In genomic region chr18:74497308-74497640, GRCh38 we compare ENCODE assay signal across 8 cellular contexts. TPM values are rescaled to one million over a fixed set of nuclear protein-coding genes. Genes with fewer than 3 reads are reported as not detected.
DNase-seq lines count a peak whose midpoint lies in the region; ATAC-seq and TF ChIP-seq lines count a peak whose summit lies in the region.

No MANE protein-coding gene starts in this region.

- H3K79me1 ChIP-seq in IMR-90 (ENCODE audit: low read depth in 1 of 2, low read length in 2 of 2), result peaks cover 16 to 27% of the 10 kb centered on the region in 2 experiments

- in situ Hi-C loops in IMR-90 (cut with MboI; ENCODE audit: low sequenced_read_pairs), result no loop called here

- H2BK15ac ChIP-seq in IMR-90 (ENCODE audit: low read depth, low read length), result no peak overlapping the region

- no peak overlapping the region for H3K56ac ChIP-seq in IMR-90 (ENCODE audit: extremely low read depth, insufficient read depth, low read length)

- H3K9me3 ChIP-seq in IMR-90 (ENCODE audit: control insufficient read depth, insufficient read depth, low read length), result peaks cover under 1% of the 10 kb centered on the region; the same call in 1 of the 2 replicates
- H3K9me3 ChIP-seq in breast epithelium, result no peaks in the 10 kb centered on the region
- H3K9me3 ChIP-seq in muscle layer of duodenum (ENCODE audit: control insufficient read depth in 1 of 2, low read length in 2 of 2), result no peaks in the 10 kb centered on the region

- H3K9me1 ChIP-seq in IMR-90 (ENCODE audit: insufficient read depth, low read length), result peaks cover 4% of the 10 kb centered on the region; the same call in 1 of the 2 replicates

- no TSS peak for BruUV-seq in IMR-90 (replicated peaks; lab: Mats Ljungman, UMichigan)

- H3K4me3 ChIP-seq in AG09309 (ENCODE audit: control insufficient read depth, low read depth, low read length) (peak overlapping the region; percentile 81), IMR-90 (ENCODE audit: insufficient read depth, low read depth, low read length) (no peak overlapping the region), breast epithelium (peak overlapping the region; percentile 78 to 92 (median 89)), muscle layer of duodenum (ENCODE audit: low read depth in 1 of 2, low read length in 2 of 2) (peak overlapping the region; percentile 89 to 90)

- intact Hi-C loops in IMR-90 (cut with micrococcal nuclease), result loop anchor here (2.0 to 5.0 kb wide), 3 partner anchors 55 to 1850 kb away; no protein-coding TSS in a partner anchor
- intact Hi-C loops in breast epithelium (cut with DNase I; ENCODE audit: low total_unique reads), result no loop called here

- H4K8ac ChIP-seq in IMR-90 (ENCODE audit: low read depth in 2 of 2, low read length in 2 of 2), result peak overlapping the region; percentile 49 to 72; a peak in 3 of 4 replicates

- ATAC-seq in IMR-90 (ENCODE audit: low read depth) (no peak), HG02973 (IDR thresholded peaks at IDR 0.05; ENCODE audit: unreplicated experiment) (no peak), HG02840 (IDR thresholded peaks at IDR 0.05; ENCODE audit: low FRiP score, unreplicated experiment) (no peak)

- H3K27me3 ChIP-seq in IMR-90 (ENCODE audit: control insufficient read depth, insufficient read depth, low read length), result peaks cover 2% of the 10 kb centered on the region; the same call in 1 of the 2 replicates
- H3K27me3 ChIP-seq in breast epithelium, result no peaks in the 10 kb centered on the region
- H3K27me3 ChIP-seq in muscle layer of duodenum (ENCODE audit: low read depth, low read length), result no peaks in the 10 kb centered on the region

- TF ChIP-seq RAD21 in IMR-90 (IDR thresholded peaks at IDR 0.05; ENCODE audit: low read length), result no peak

- H3K27ac ChIP-seq in IMR-90 (ENCODE audit: insufficient read depth, low read length), result no peak overlapping the region
- H3K27ac ChIP-seq in breast epithelium, result peak overlapping the region; percentile 97 to 98
- H3K27ac ChIP-seq in muscle layer of duodenum (ENCODE audit: low read length), result peak overlapping the region; percentile 90

- H3K4me1 ChIP-seq in IMR-90 (ENCODE audit: control insufficient read depth, insufficient read depth, low read length) (peaks cover 5% of the 10 kb centered on the region; the same call in 1 of the 2 replicates), breast epithelium (no peaks in the 10 kb centered on the region), muscle layer of duodenum (ENCODE audit: control insufficient read depth in 1 of 2, insufficient read depth in 2 of 2, low read length in 2 of 2) (peaks cover 17 to 19% of the 10 kb centered on the region in 2 donors)

- no peak overlapping the region for H2AFZ ChIP-seq in IMR-90 (replicated peaks; ENCODE audit: low read length, poor library complexity)

- H2AK5ac ChIP-seq in IMR-90 (ENCODE audit: low read depth, low read length), result 0 out of 2 replicates have a peak overlapping the region, but pooled peaks have one; percentile 16

- H4K91ac ChIP-seq in IMR-90 (ENCODE audit: insufficient read depth, low read depth, low read length), result no peak overlapping the region

- H4K20me1 ChIP-seq in IMR-90 (ENCODE audit: insufficient read depth, low read length), result no peaks in the 10 kb centered on the region

- dilution Hi-C loops in IMR-90 (cut with HindIII; ENCODE audit: low sequenced_read_pairs, unreplicated experiment), result no loop called here

- CTCF ChIA-PET in IMR-90 (lab: Yijun Ruan, JAX), result no interaction called here

- H2BK120ac ChIP-seq in IMR-90 (ENCODE audit: low read depth, low read length), result no peak overlapping the region

- peak overlapping the region; percentile 88 for H3K4me2 ChIP-seq in IMR-90 (ENCODE audit: low read depth, low read length)

- DNase-seq in AG09309 (ENCODE audit: low read depth) (no peak), IMR-90 (no peak), breast epithelium (ENCODE audit: low spot score in 2 of 2) (no peak), CD1c-positive myeloid dendritic cell (ENCODE audit: extremely low spot score) (no peak), COR-L47 (lab: John Stamatoyannopoulos, UW) (no peak)

- 80% methylated on average over 1 of the region's 7 CpGs; no CpG with 5 or more reads in 1 of the 2 experiments for WGBS in IMR-90 (ENCODE audit: extremely low coverage in 2 of 2, insufficient read length in 1 of 2), 2 experiments

- H3K18ac ChIP-seq in IMR-90 (ENCODE audit: low read depth, low read length), result no peak overlapping the region

- no peak overlapping the region for H3K14ac ChIP-seq in IMR-90 (replicated peaks; ENCODE audit: low read depth, low read length)

- no peak overlapping the region for H2BK20ac ChIP-seq in IMR-90 (ENCODE audit: low read depth, low read length)

- H2AK9ac ChIP-seq in IMR-90 (replicated peaks; ENCODE audit: low read depth, low read length, poor library complexity), result no peak overlapping the region

- H3K23ac ChIP-seq in IMR-90 (ENCODE audit: low read depth, low read length), result no peak overlapping the region

- no peak for TF ChIP-seq POLR2A in IMR-90 (IDR thresholded peaks at IDR 0.05; ENCODE audit: low read depth, low read length)
- no peak for TF ChIP-seq POLR2A in breast epithelium (IDR thresholded peaks at IDR 0.05)

- no peak overlapping the region for H3K4ac ChIP-seq in IMR-90 (ENCODE audit: low read depth, low read length)

- no peak overlapping the region for H2BK5ac ChIP-seq in IMR-90 (ENCODE audit: low read depth, low read length, poor library complexity, severe bottlenecking)

- H3K36me3 ChIP-seq in IMR-90 (ENCODE audit: control insufficient read depth, insufficient read depth, low read length) (peaks cover 10% of the 10 kb centered on the region), breast epithelium (no peaks in the 10 kb centered on the region), muscle layer of duodenum (ENCODE audit: control insufficient read depth in 1 of 2, insufficient read depth in 2 of 2, low read length in 2 of 2) (peaks cover 12 to 19% of the 10 kb centered on the region in 2 donors)

- TF ChIP-seq CTCF in AG09309 (IDR thresholded peaks at IDR 0.05; ENCODE audit: control insufficient read depth, insufficient read depth, low read depth, low read length, missing control alignments) (no peak), IMR-90 (conservative IDR thresholded peaks at IDR 0.05; ENCODE audit: low read depth, low read length) (no peak), breast epithelium (IDR thresholded peaks at IDR 0.05) (no peak)

- peak overlapping the region; percentile 60; the same call in 1 of the 2 replicates for H3K9ac ChIP-seq in IMR-90 (ENCODE audit: low read depth, low read length)

- POLR2A ChIA-PET in IMR-90 (lab: Charles Lee; ENCODE audit: unreplicated experiment), result no interaction called here

- H4K5ac ChIP-seq in IMR-90 (ENCODE audit: low read depth, low read length), result no peak overlapping the region

TF ChIP-seq in IMR-90, 13 proteins besides CTCF, POLR2A, EP300 and RAD21:
- TF ChIP-seq CEBPB (IDR thresholded peaks at IDR 0.05; ENCODE audit: low read depth, low read length), result no peak
- no peak for TF ChIP-seq MXI1 (IDR thresholded peaks at IDR 0.05; ENCODE audit: borderline replicate concordance, low read depth, low read length)
- no peak for TF ChIP-seq NFE2L2 (IDR thresholded peaks at IDR 0.05; ENCODE audit: low read depth, low read length)
- no peak for TF ChIP-seq CHD1 (IDR thresholded peaks at IDR 0.05; ENCODE audit: low read depth, low read length)
- TF ChIP-seq ELK1 (IDR thresholded peaks at IDR 0.05; ENCODE audit: borderline replicate concordance, low read depth, low read length), result no peak
- no peak for TF ChIP-seq MAFK (IDR thresholded peaks at IDR 0.05; ENCODE audit: low read depth, low read length)
- TF ChIP-seq FOS (IDR thresholded peaks at IDR 0.05; ENCODE audit: low read depth, low read length), result no peak
- no peak for TF ChIP-seq SMC3 (IDR thresholded peaks at IDR 0.05; ENCODE audit: low read depth, low read length)
- no peak for TF ChIP-seq BHLHE40 (IDR thresholded peaks at IDR 0.05; ENCODE audit: low read depth, low read length)
- no peak for TF ChIP-seq RFX5 (IDR thresholded peaks at IDR 0.05; ENCODE audit: low read depth, low read length)
- TF ChIP-seq MAZ (IDR thresholded peaks at IDR 0.05; ENCODE audit: borderline replicate concordance, low read depth, low read length), result no peak
- no peak for TF ChIP-seq RCOR1 (IDR thresholded peaks at IDR 0.05; ENCODE audit: insufficient replicate concordance, low read length)
- TF ChIP-seq USF2 (IDR thresholded peaks at IDR 0.05; ENCODE audit: low read depth, low read length), result no peak

RNA-seq across cellular contexts. Expression of gene CNDP2, which starts 1.1 kb away (rescaled TPM):
- 52.0 and 52.2 TPM in 2 replicates for total RNA-seq in IMR-90 (2012; rRNA removed)
- 59.7 and 67.9 TPM in 2 replicates for polyA plus RNA-seq in IMR-90 (2012; rRNA removed)
- polyA plus RNA-seq in IMR-90 (2012; cell fraction: cytosol; rRNA removed), result 32.4 and 58.7 TPM in 2 replicates
- polyA plus RNA-seq in IMR-90 (2012; cell fraction: nucleus; rRNA removed; ENCODE audit: low replicate concordance), result 30.9 and 48.2 TPM in 2 replicates
- 100 to 1,000 TPM in 1 of 3 donors, 10 to 100 TPM in 2; 81.0 to 104 (median 95.7) TPM for total RNA-seq in breast epithelium

RNA-seq across cellular contexts. Expression of gene CNDP1, which starts 37.0 kb away (rescaled TPM):
- total RNA-seq in IMR-90 (2012; rRNA removed), result not detected in 2 replicates
- polyA plus RNA-seq in IMR-90 (2012; rRNA removed), result not detected in 2 replicates
- not detected in 2 replicates for polyA plus RNA-seq in IMR-90 (2012; cell fraction: cytosol; rRNA removed)
- polyA plus RNA-seq in IMR-90 (2012; cell fraction: nucleus; rRNA removed; ENCODE audit: low replicate concordance), result 0.06 and 0.13 TPM in 2 replicates
- under 1 TPM in 1 of 3 donors, not detected in 2; 0.33 TPM for total RNA-seq in breast epithelium

RNA-seq across cellular contexts. Expression of gene DIPK1C, which starts 40.2 kb away (rescaled TPM):
- total RNA-seq in IMR-90 (2012; rRNA removed), result not detected in 2 replicates
- polyA plus RNA-seq in IMR-90 (2012; rRNA removed), result not detected in 2 replicates
- not detected in 2 replicates for polyA plus RNA-seq in IMR-90 (2012; cell fraction: cytosol; rRNA removed)
- polyA plus RNA-seq in IMR-90 (2012; cell fraction: nucleus; rRNA removed; ENCODE audit: low replicate concordance), result not detected in 2 replicates
- total RNA-seq in breast epithelium, result under 1 TPM in 1 of 3 donors, not detected in 2; 0.16 TPM
